ENCODE assay signal across 11 cellular contexts in genomic region chr5:172035039-172035438, GRCh38. TPM values are rescaled to one million over a fixed set of nuclear protein-coding genes. Genes with fewer than 3 reads are reported as not detected.
DNase-seq lines count a peak whose midpoint lies in the region; ATAC-seq and TF ChIP-seq lines count a peak whose summit lies in the region.
"Had no signal": no experiment of that assay in that cellular context is flagged by ENCODE, and none has a peak within 500 bp of the region (broad histone marks: within the 10 kb centered on the region; RNA-seq: fewer than 3 reads in every experiment).

No MANE protein-coding gene starts in this region.

- H3K36me3 Mint-ChIP-seq in activated B cell treated with CpG ODN at 0.5 μM for 24 hours (ENCODE audit: low read depth): peaks cover 14% of the 10 kb centered on the region
- peaks cover 2% of the 10 kb centered on the region for H3K36me3 Mint-ChIP-seq in chondrocyte (ENCODE audit: low read depth)

- POLR2A ChIA-PET in activated B cell treated with CpG ODN at 0.5 μM for 24 hours (lab: Charles Lee): no interaction called here

- peak; percentile 74 for ATAC-seq in GM19025 (IDR thresholded peaks at IDR 0.05; ENCODE audit: low read depth, unreplicated experiment)
- peak; percentile 94 for ATAC-seq in HG02852 (IDR thresholded peaks at IDR 0.05; ENCODE audit: unreplicated experiment)
- ATAC-seq in activated B cell treated with CpG ODN at 0.5 μM for 24 hours (ENCODE audit: low read depth): peak; percentile 62
- ATAC-seq: left cardiac atrium, right cardiac atrium had no signal

- H3K4me3 Mint-ChIP-seq in activated B cell treated with CpG ODN at 0.5 μM for 24 hours: no peak overlapping the region
- no peak overlapping the region for H3K4me3 Mint-ChIP-seq in chondrocyte (ENCODE audit: unreplicated experiment)

- TF ChIP-seq CTCF in GM12865 (IDR thresholded peaks at IDR 0.05; ENCODE audit: insufficient read depth, low read depth, low read length, missing control alignments) (no peak), activated B cell treated with CpG ODN at 0.5 μM for 24 hours (IDR thresholded peaks at IDR 0.05) (no peak), chondrocyte (IDR thresholded peaks at IDR 0.05) (no peak), tibial nerve (IDR thresholded peaks at IDR 0.05) (no peak)

- H3K36me3 ChIP-seq in tibial nerve: no peaks in the 10 kb centered on the region

- TF ChIP-seq EP300 in tibial nerve (IDR thresholded peaks at IDR 0.05): no peak

- 40 to 55% methylated on average over 2 of the region's 2 CpGs for WGBS in tibial nerve, 2 donors

- intact Hi-C loops in activated B cell treated with CpG ODN at 0.5 μM for 24 hours (cut with micrococcal nuclease): loop anchor here (10.0 kb wide), 1 partner anchor 830 kb away; no protein-coding TSS in a partner anchor

- H3K27me3 ChIP-seq in tibial nerve: no peaks in the 10 kb centered on the region

- H3K27ac ChIP-seq in tibial nerve: no peak overlapping the region

- CTCF ChIA-PET in activated B cell treated with CpG ODN at 0.5 μM for 24 hours (lab: Charles Lee): interaction anchor here (1.1 to 3.3 kb wide), 2 partner anchors 123 kb away, joined by 4 to 24 read pairs; no protein-coding TSS in a partner anchor

- TF ChIP-seq POLR2A in tibial nerve (IDR thresholded peaks at IDR 0.05): no peak

- H3K4me3 ChIP-seq in GM12865 (ENCODE audit: low read depth, low read length): no peak overlapping the region
- H3K4me3 ChIP-seq in tibial nerve: no peak overlapping the region

- peak; percentile 65 for DNase-seq in GM12865 (ENCODE audit: low read depth)
- DNase-seq in activated B cell treated with CpG ODN at 0.5 μM for 24 hours: no peak
- no peak for DNase-seq in GF-D8 (lab: John Stamatoyannopoulos, UW)
- no peak for DNase-seq in chondrocyte (ENCODE audit: low spot score)
- no peak for DNase-seq in HuH-7.5 (ENCODE audit: low spot score)
- DNase-seq in tibial nerve (ENCODE audit: low spot score in 2 of 2): no peak
- DNase-seq: left cardiac atrium, NCI-H446 treated with DMSO at 0.1 percent for 48 hours, right cardiac atrium had no signal

- peaks cover 16% of the 10 kb centered on the region for H3K4me1 Mint-ChIP-seq in activated B cell treated with CpG ODN at 0.5 μM for 24 hours
- H3K4me1 Mint-ChIP-seq in chondrocyte (ENCODE audit: low read depth): no peaks in the 10 kb centered on the region

- H3K9me3 Mint-ChIP-seq in activated B cell treated with CpG ODN at 0.5 μM for 24 hours: peaks cover 11% of the 10 kb centered on the region
- H3K9me3 Mint-ChIP-seq in chondrocyte (ENCODE audit: low read depth): no peaks in the 10 kb centered on the region

- H3K9me3 ChIP-seq in tibial nerve: no peaks in the 10 kb centered on the region

- H3K27ac Mint-ChIP-seq in activated B cell treated with CpG ODN at 0.5 μM for 24 hours: peak overlapping the region; percentile 18
- no peak overlapping the region for H3K27ac Mint-ChIP-seq in chondrocyte (ENCODE audit: unreplicated experiment)

- H3K27me3 Mint-ChIP-seq in activated B cell treated with CpG ODN at 0.5 μM for 24 hours (no peaks in the 10 kb centered on the region), chondrocyte (ENCODE audit: low read depth) (no peaks in the 10 kb centered on the region)

- H3K4me1 ChIP-seq in tibial nerve: peaks cover 0 to 5% (median 0%) of the 10 kb centered on the region in 4 donors

RNA-seq across cellular contexts. Expression of gene FBXW11, which starts 28.6 kb away (rescaled TPM):
- total RNA-seq in activated B cell treated with CpG ODN at 0.5 μM for 24 hours (46.5 and 52.7 TPM in 2 replicates), chondrocyte (54.8 to 58.1 TPM (median 54.8 TPM) in 3 replicates), tibial nerve (10 to 100 TPM; 49.2 to 96.4 (median 73.4) TPM)
